In genomic region chr14:75427482-75428229, GRCh38 we compare ENCODE assay signal across 1 cellular context.
TF ChIP-seq lines count a peak whose summit lies in the region.

Gene JDP2 (plus strand): TSS chr14:75428022. CDS start chr14:75437921, 9,899 bp downstream.

TF ChIP-seq in HepG2, 621 proteins besides CTCF, POLR2A, EP300 and RAD21 (continued from another document and continues in another):
- TF ChIP-seq ZNF609 (CRISPR knock-in tag; IDR thresholded peaks at IDR 0.05; ENCODE audit: borderline replicate concordance), result peak; percentile 38; the same call in 1 of the 2 replicates
- no peak for TF ChIP-seq NFE2L2 (IDR thresholded peaks at IDR 0.05; ENCODE audit: low read length)
- no peak for TF ChIP-seq SOX5 (CRISPR knock-in tag; IDR thresholded peaks at IDR 0.05; ENCODE audit: borderline replicate concordance)
- no peak for TF ChIP-seq ZUFSP (CRISPR knock-in tag; IDR thresholded peaks at IDR 0.05; ENCODE audit: borderline replicate concordance)
- TF ChIP-seq ZNF280D (CRISPR knock-in tag; IDR thresholded peaks at IDR 0.05), result no peak
- TF ChIP-seq MLX (CRISPR knock-in tag; IDR thresholded peaks at IDR 0.05), result no peak
- TF ChIP-seq MIXL1 (CRISPR knock-in tag; IDR thresholded peaks at IDR 0.05), result no peak
- no peak; the same call in 1 of the 2 replicates for TF ChIP-seq TFDP2 (CRISPR knock-in tag; IDR thresholded peaks at IDR 0.05)
- TF ChIP-seq ATF3 (CRISPR knock-in tag; IDR thresholded peaks at IDR 0.05), result peak; percentile 92
- peak; percentile 32; the same call in 1 of the 2 replicates for TF ChIP-seq ZNF574 (CRISPR knock-in tag; IDR thresholded peaks at IDR 0.05)
- TF ChIP-seq GLI4 (CRISPR knock-in tag; IDR thresholded peaks at IDR 0.05; ENCODE audit: borderline replicate concordance), result peak; percentile 57; the same call in 1 of the 2 replicates
- TF ChIP-seq RAD51 (IDR thresholded peaks at IDR 0.05; ENCODE audit: borderline replicate concordance), result no peak
- TF ChIP-seq DMAP1 (CRISPR knock-in tag; IDR thresholded peaks at IDR 0.05), result peak; percentile 27; the same call in 1 of the 2 replicates
- peak; percentile 48; the same call in 1 of the 2 replicates for TF ChIP-seq ETV6 (CRISPR knock-in tag; conservative IDR thresholded peaks at IDR 0.05)
- no peak for TF ChIP-seq THAP9 (CRISPR knock-in tag; IDR thresholded peaks at IDR 0.05; ENCODE audit: borderline replicate concordance)
- no peak for TF ChIP-seq POLR2AphosphoS2 (IDR thresholded peaks at IDR 0.05; ENCODE audit: low read depth, low read length)
- no peak for TF ChIP-seq SMAD1 (CRISPR knock-in tag; IDR thresholded peaks at IDR 0.05; ENCODE audit: borderline replicate concordance, low read depth)
- TF ChIP-seq ZNF639 (CRISPR knock-in tag; conservative IDR thresholded peaks at IDR 0.05), result peak; percentile 61; the same call in 1 of the 2 replicates
- TF ChIP-seq STAG1 (CRISPR knock-in tag; IDR thresholded peaks at IDR 0.05), result no peak
- TF ChIP-seq ZNF331 (CRISPR knock-in tag; IDR thresholded peaks at IDR 0.05), result 0 out of 2 replicates have a peak, but pooled peaks have one; percentile 17
- peak; percentile 58 for TF ChIP-seq ASH2L (IDR thresholded peaks at IDR 0.05; ENCODE audit: insufficient read length, low read depth, low read length)
- TF ChIP-seq SP5 (CRISPR knock-in tag; IDR thresholded peaks at IDR 0.05; ENCODE audit: borderline replicate concordance, low read depth), result 0 out of 2 replicates have a peak, but pooled peaks have one; percentile 10
- no peak for TF ChIP-seq RFX1 (IDR thresholded peaks at IDR 0.05)
- no peak for TF ChIP-seq BCLAF1 (IDR thresholded peaks at IDR 0.05)
- no peak for TF ChIP-seq ZNF510 (CRISPR knock-in tag; IDR thresholded peaks at IDR 0.05; ENCODE audit: low read depth)
- TF ChIP-seq HOXA9 (CRISPR knock-in tag; IDR thresholded peaks at IDR 0.05; ENCODE audit: borderline replicate concordance), result no peak
